Comparison of ENCODE assay signal across 8 cellular contexts in genomic region chr1:206479164-206480125, GRCh38. TPM values are rescaled to one million over a fixed set of nuclear protein-coding genes. Genes with fewer than 3 reads are reported as not detected.
DNase-seq lines count a peak whose midpoint lies in the region; ATAC-seq and TF ChIP-seq lines count a peak whose summit lies in the region.

No MANE protein-coding gene starts in this region.

- no peak overlapping the region for H3K18ac ChIP-seq in H9 (ENCODE audit: insufficient read length, low read depth, low read length)

- no peak overlapping the region for H2BK20ac ChIP-seq in H9 (ENCODE audit: low read depth, low read length, poor library complexity, severe bottlenecking)

- no peak for TF ChIP-seq POLR2A in right lobe of liver (IDR thresholded peaks at IDR 0.05)

- no peak overlapping the region for H3K14ac ChIP-seq in H9 (ENCODE audit: insufficient read depth, low read length)

- peak overlapping the region; percentile 38 to 66 (median 48) for H3K4me2 ChIP-seq in BLaER1 treated with 17β-estradiol and CSF1 and Interleukin-3, amounts not matched to agents 10 nM and 100 nM
- H3K4me2 ChIP-seq in H9 (ENCODE audit: insufficient read depth, insufficient read length, low read length): no peak overlapping the region

- H2BK15ac ChIP-seq in H9 (ENCODE audit: low read depth, low read length): no peak overlapping the region

- no peak overlapping the region for H3K4me3 Mint-ChIP-seq in H9
- no peak overlapping the region for H3K4me3 Mint-ChIP-seq in activated CD4-positive, alpha-beta T cell treated with anti-CD3 and anti-CD28 coated beads, Interleukin-2, amount 10 ng/mL, durations not matched to agents 24 days and 14 days

- H3K4me1 Mint-ChIP-seq in H9: peaks cover 0 to 4% of the 10 kb centered on the region in 2 experiments; a peak in 2 of 4 replicates
- H3K4me1 Mint-ChIP-seq in activated CD4-positive, alpha-beta T cell treated with anti-CD3 and anti-CD28 coated beads, Interleukin-2, amount 10 ng/mL, durations not matched to agents 24 days and 14 days: peaks cover 28% of the 10 kb centered on the region

- WGBS in H9 (ENCODE audit: extremely low coverage, insufficient read length, low lambda C conversion rate): no CpG with 5 or more reads among the region's 14 CpGs
- WGBS in right lobe of liver (ENCODE audit: insufficient coverage, low coverage, low lambda C conversion rate, missing lambda C conversion rate): 63% methylated on average over 9 of the region's 14 CpGs

- H2AK5ac ChIP-seq in H9 (ENCODE audit: insufficient read length, low read length): no peak overlapping the region

- peaks cover 49 to 96% (median 92%) of the 10 kb centered on the region in 11 experiments for H3K36me3 ChIP-seq in BLaER1 treated with 17β-estradiol and CSF1 and Interleukin-3, amounts not matched to agents 10 nM and 100 nM
- H3K36me3 ChIP-seq in colonic mucosa (peaks cover 5% of the 10 kb centered on the region), right lobe of liver (no peaks in the 10 kb centered on the region)

- H3K27me3 ChIP-seq in BLaER1 treated with 17β-estradiol and CSF1 and Interleukin-3, amounts not matched to agents 10 nM and 100 nM: no peaks in the 10 kb centered on the region
- H3K27me3 ChIP-seq in H9 (ENCODE audit: insufficient read depth, low read length): no peaks in the 10 kb centered on the region
- no peaks in the 10 kb centered on the region for H3K27me3 ChIP-seq in colonic mucosa
- H3K27me3 ChIP-seq in right lobe of liver: no peaks in the 10 kb centered on the region

- no peak overlapping the region for H3K56ac ChIP-seq in H9 (ENCODE audit: insufficient read length, low read depth, low read length)

- H3K27me3 Mint-ChIP-seq in H9 (ENCODE audit: low read depth): no peaks in the 10 kb centered on the region; the same call in 1 of the 2 replicates
- no peaks in the 10 kb centered on the region for H3K27me3 Mint-ChIP-seq in activated CD4-positive, alpha-beta T cell treated with anti-CD3 and anti-CD28 coated beads, Interleukin-2, amount 10 ng/mL, durations not matched to agents 24 days and 14 days

- H4K20me1 ChIP-seq in BLaER1 treated with 17β-estradiol and CSF1 and Interleukin-3, amounts not matched to agents 10 nM and 100 nM: peaks cover 0 to 77% (median 10%) of the 10 kb centered on the region in 11 experiments; a peak in 13 of 22 replicates
- no peaks in the 10 kb centered on the region for H4K20me1 ChIP-seq in H9 (ENCODE audit: control insufficient read depth, insufficient read depth, insufficient read length)

- no peaks in the 10 kb centered on the region for H3K79me1 ChIP-seq in H9 (ENCODE audit: insufficient read depth, low read depth, low read length, poor library complexity, severe bottlenecking)

- no peak overlapping the region for H3K23ac ChIP-seq in H9 (ENCODE audit: insufficient read length, low read depth, low read length)

- H3K27ac ChIP-seq in BLaER1 treated with 17β-estradiol and CSF1 and Interleukin-3, amounts not matched to agents 10 nM and 100 nM: peak overlapping the region in 5 of 11 experiments; percentile 1 to 49 (median 21); a peak in 6 of 22 replicates
- H3K27ac ChIP-seq in H9 (ENCODE audit: insufficient read length, low read depth, low read length) (no peak overlapping the region), colonic mucosa (no peak overlapping the region), right lobe of liver (no peak overlapping the region)

- H4K91ac ChIP-seq in H9 (ENCODE audit: insufficient read length, low read depth, low read length): no peak overlapping the region

- ATAC-seq in right lobe of liver (peak; percentile 62 to 86 (median 80)), HG03108 (IDR thresholded peaks at IDR 0.05; ENCODE audit: unreplicated experiment) (no peak)

- peaks cover 12 to 17% (median 12%) of the 10 kb centered on the region in 3 experiments; a peak in 5 of 7 replicates for H3K36me3 Mint-ChIP-seq in H9 (ENCODE audit: insufficient read depth in 1 of 3, low read depth in 3 of 3)
- peaks cover 74% of the 10 kb centered on the region for H3K36me3 Mint-ChIP-seq in activated CD4-positive, alpha-beta T cell treated with anti-CD3 and anti-CD28 coated beads, Interleukin-2, amount 10 ng/mL, durations not matched to agents 24 days and 14 days (ENCODE audit: low read depth)

- no peak overlapping the region for H3K4me3 ChIP-seq in BLaER1 treated with 17β-estradiol and CSF1 and Interleukin-3, amounts not matched to agents 10 nM and 100 nM
- no peak overlapping the region for H3K4me3 ChIP-seq in colonic mucosa
- no peak overlapping the region for H3K4me3 ChIP-seq in right lobe of liver

- peak overlapping the region in 1 of 3 experiments; percentile 76; a peak in 1 of 7 replicates for H3K27ac Mint-ChIP-seq in H9
- peak overlapping the region; percentile 55 for H3K27ac Mint-ChIP-seq in activated CD4-positive, alpha-beta T cell treated with anti-CD3 and anti-CD28 coated beads, Interleukin-2, amount 10 ng/mL, durations not matched to agents 24 days and 14 days

- no peaks in the 10 kb centered on the region for H3K23me2 ChIP-seq in H9 (ENCODE audit: insufficient read length, low read depth, low read length, poor library complexity, severe bottlenecking)

- H3T11ph ChIP-seq in H9 (ENCODE audit: low read length): no peak overlapping the region

- H3K4ac ChIP-seq in H9 (ENCODE audit: low read depth, low read length): no peak overlapping the region

- no peaks in the 10 kb centered on the region for H3K9me3 Mint-ChIP-seq in H9
- no peaks in the 10 kb centered on the region for H3K9me3 Mint-ChIP-seq in activated CD4-positive, alpha-beta T cell treated with anti-CD3 and anti-CD28 coated beads, Interleukin-2, amount 10 ng/mL, durations not matched to agents 24 days and 14 days

- H3K9me3 ChIP-seq in BLaER1 treated with 17β-estradiol and CSF1 and Interleukin-3, amounts not matched to agents 10 nM and 100 nM (replicated peaks in 1 of 11): no peaks in the 10 kb centered on the region
- H3K9me3 ChIP-seq in H9 (ENCODE audit: control insufficient read depth, low read depth, low read length) (no peaks in the 10 kb centered on the region), colonic mucosa (no peaks in the 10 kb centered on the region), right lobe of liver (no peaks in the 10 kb centered on the region)

- no peak overlapping the region for H2BK120ac ChIP-seq in H9 (ENCODE audit: low read depth, low read length, poor library complexity, severe bottlenecking)

- no peak overlapping the region for H2BK5ac ChIP-seq in H9 (ENCODE audit: insufficient read length, low read length)

- peak; percentile 81 for TF ChIP-seq CTCF in H9 (conservative IDR thresholded peaks at IDR 0.05)
- TF ChIP-seq CTCF in colonic mucosa (IDR thresholded peaks at IDR 0.05): peak; percentile 76
- peak; percentile 69 to 77 (median 74) for TF ChIP-seq CTCF in right lobe of liver (IDR thresholded peaks at IDR 0.05)

- DNase-seq in H9 (peak; percentile 78), NCI-H510A treated with DMSO at 0.1 percent for 48 hours (lab: John Stamatoyannopoulos, UW) (peak; percentile 42), colonic mucosa (peak; percentile 69), right lobe of liver (peak; percentile 58 to 65 (median 64))
- DNase-seq in activated CD4-positive, alpha-beta T cell treated with anti-CD3 and anti-CD28 coated beads, Interleukin-2, amount 10 ng/mL, durations not matched to agents 24 days and 14 days: peak; percentile 88
- peak; percentile 45 to 60 for DNase-seq in stimulated activated CD8-positive, alpha-beta memory T cell treated with anti-CD3 and anti-CD28 coated beads, Interleukin-2, amount 100 ng/mL, for 48 hours (ENCODE audit: low read depth in 2 of 2)

- intact Hi-C loops in activated CD4-positive, alpha-beta T cell treated with anti-CD3 and anti-CD28 coated beads, Interleukin-2, amount 10 ng/mL, durations not matched to agents 24 days and 14 days (cut with micrococcal nuclease): loop anchor here (1.0 to 5.0 kb wide), 4 partner anchors 17 to 477 kb away; partner anchors contain the start of gene RAB7B
- intact Hi-C loops in colonic mucosa (cut with DNase I): loop anchor here (5.0 kb wide), 1 partner anchor 103 kb away; no protein-coding TSS in a partner anchor
- intact Hi-C loops in right lobe of liver (cut with DNase I): loop anchor here in 1 of 2 donors (10.0 kb wide), 1 partner anchor 435 kb away; no protein-coding TSS in a partner anchor

- H4K8ac ChIP-seq in H9 (replicated peaks; ENCODE audit: insufficient read length, low read depth, low read length): no peak overlapping the region

- H2AFZ ChIP-seq in H9 (ENCODE audit: low read length): no peak overlapping the region

- H3K4me1 ChIP-seq in BLaER1 treated with 17β-estradiol and CSF1 and Interleukin-3, amounts not matched to agents 10 nM and 100 nM: peaks cover 26 to 43% (median 34%) of the 10 kb centered on the region in 10 experiments
- H3K4me1 ChIP-seq in H9 (ENCODE audit: insufficient read depth, low read length) (no peaks in the 10 kb centered on the region), colonic mucosa (no peaks in the 10 kb centered on the region), right lobe of liver (no peaks in the 10 kb centered on the region)

- no peak overlapping the region for H4K5ac ChIP-seq in H9 (ENCODE audit: insufficient read length, low read depth, low read length)

- no peaks in the 10 kb centered on the region for H3K79me2 ChIP-seq in H9 (ENCODE audit: insufficient read depth, low read length)

- H3K9ac ChIP-seq in BLaER1 treated with 17β-estradiol and CSF1 and Interleukin-3, amounts not matched to agents 10 nM and 100 nM: peak overlapping the region in 8 of 11 experiments; percentile 1 to 59 (median 26); a peak in 9 of 22 replicates
- H3K9ac ChIP-seq in H9 (ENCODE audit: extremely low read depth, insufficient read length, low read length): no peak overlapping the region
- H3K9ac ChIP-seq in colonic mucosa (ENCODE audit: low read depth in 2 of 2, low read length in 2 of 2): no peak overlapping the region

- no peak overlapping the region for H2BK12ac ChIP-seq in H9 (ENCODE audit: insufficient read length, low read depth, low read length)

RNA-seq across cellular contexts. Expression of gene IKBKE, which starts 9.2 kb away (rescaled TPM):
- total RNA-seq in H9 (2021): 5.7 and 6.6 TPM in 2 replicates
- 50.0 and 51.5 TPM in 2 replicates for total RNA-seq in activated CD4-positive, alpha-beta T cell treated with anti-CD3 and anti-CD28 coated beads, Interleukin-2, amount 10 ng/mL, durations not matched to agents 24 days and 14 days
- total RNA-seq in colonic mucosa: 10 to 100 TPM; 15.9 to 28.4 TPM
- 1 to 10 TPM in 5 of 6 experiments, under 1 TPM in 1; 0.86 to 2.7 (median 1.9) TPM for total RNA-seq in right lobe of liver

RNA-seq across cellular contexts. Expression of gene RASSF5, which starts 27.9 kb away (rescaled TPM):
- 0.50 and 0.81 TPM in 2 replicates for total RNA-seq in H9 (2021)
- 193 and 196 TPM in 2 replicates for total RNA-seq in activated CD4-positive, alpha-beta T cell treated with anti-CD3 and anti-CD28 coated beads, Interleukin-2, amount 10 ng/mL, durations not matched to agents 24 days and 14 days
- total RNA-seq in colonic mucosa: 1 to 10 TPM; 4.9 to 5.4 TPM
- total RNA-seq in right lobe of liver: 10 to 100 TPM in 5 of 6 experiments, 1 to 10 TPM in 1; 8.1 to 18.8 (median 12.6) TPM

Comparison
In these comparisons a context has a peak if more than half of its experiments do, and no peak if none do; other contexts are left out.
1. H3K9ac ChIP-seq: peak in BLaER1 treated with 17β-estradiol and CSF1 and Interleukin-3, amounts not matched to agents 10 nM and 100 nM (8 of 11); none in H9 (single experiment) and colonic mucosa (0 of 2).
2. Peak in every context shown above with its lines, with median percentiles within 50 percentile points of each other: DNase-seq and CTCF ChIP-seq.